Comparison of ENCODE assay signal across 2 cellular contexts in the genomic region with DNA sequence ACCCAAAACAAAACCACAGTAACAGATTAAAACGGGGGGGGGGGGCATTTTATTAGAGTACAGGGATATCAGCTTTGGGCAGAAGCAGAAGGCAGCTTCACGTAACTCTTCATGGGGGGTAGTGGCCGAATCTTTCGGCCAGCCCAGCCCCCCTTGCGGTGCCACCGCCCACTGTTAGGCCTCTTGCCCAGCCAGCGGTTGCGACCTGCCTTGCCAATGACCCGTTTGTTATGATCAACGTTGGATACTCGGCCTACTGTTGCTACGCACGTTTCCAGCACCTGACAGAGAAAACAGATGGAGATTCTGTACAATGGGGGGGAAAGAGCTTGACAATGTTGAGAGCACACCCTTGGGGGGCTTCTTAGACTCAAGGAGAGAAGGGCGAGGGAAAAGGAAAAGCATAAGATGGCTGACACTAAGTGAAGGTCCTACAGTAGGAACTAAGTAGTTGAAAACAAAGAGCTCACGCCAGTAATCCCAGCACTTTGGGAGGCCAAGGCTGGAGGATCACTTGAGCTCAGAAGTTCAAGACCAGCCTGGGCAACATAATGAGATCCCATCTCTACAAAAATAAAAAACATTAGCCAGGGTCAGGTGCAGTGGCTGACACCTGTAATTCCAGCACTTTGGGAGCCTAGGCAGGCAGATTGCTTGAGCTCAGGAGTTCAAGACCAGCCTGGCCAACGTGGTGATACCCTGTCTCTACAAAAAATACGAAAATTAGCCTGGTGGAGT.
TF ChIP-seq lines count a peak whose summit lies in the region.

No MANE protein-coding gene starts in this region.

TF ChIP-seq in SK-N-SH, 30 proteins besides CTCF, POLR2A, EP300 and RAD21:
- TF ChIP-seq, protein P1, sequence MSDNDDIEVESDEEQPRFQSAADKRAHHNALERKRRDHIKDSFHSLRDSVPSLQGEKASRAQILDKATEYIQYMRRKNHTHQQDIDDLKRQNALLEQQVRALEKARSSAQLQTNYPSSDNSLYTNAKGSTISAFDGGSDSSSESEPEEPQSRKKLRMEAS (IDR thresholded peaks at IDR 0.05; ENCODE audit: low read depth): no peak

TF ChIP-seq in SK-N-SH treated with all-trans-retinoic acid at 6 μM for 48 hours, 23 proteins besides CTCF, POLR2A, EP300 and RAD21:
- TF ChIP-seq RARB (CRISPR knock-in tag; IDR thresholded peaks at IDR 0.05): no peak
- no peak for TF ChIP-seq ZC3H10 (CRISPR knock-in tag; IDR thresholded peaks at IDR 0.05)
- no peak for TF ChIP-seq TCF4 (CRISPR knock-in tag; IDR thresholded peaks at IDR 0.05; ENCODE audit: borderline replicate concordance)
- TF ChIP-seq ZNF8 (CRISPR knock-in tag; IDR thresholded peaks at IDR 0.05): no peak
- no peak for TF ChIP-seq ZFP3 (CRISPR knock-in tag; IDR thresholded peaks at IDR 0.05)
- TF ChIP-seq CSDC2 (CRISPR knock-in tag; IDR thresholded peaks at IDR 0.05): no peak
- no peak for TF ChIP-seq ARNTL (CRISPR knock-in tag; IDR thresholded peaks at IDR 0.05; ENCODE audit: borderline replicate concordance, low read depth)
- TF ChIP-seq, protein P2, sequence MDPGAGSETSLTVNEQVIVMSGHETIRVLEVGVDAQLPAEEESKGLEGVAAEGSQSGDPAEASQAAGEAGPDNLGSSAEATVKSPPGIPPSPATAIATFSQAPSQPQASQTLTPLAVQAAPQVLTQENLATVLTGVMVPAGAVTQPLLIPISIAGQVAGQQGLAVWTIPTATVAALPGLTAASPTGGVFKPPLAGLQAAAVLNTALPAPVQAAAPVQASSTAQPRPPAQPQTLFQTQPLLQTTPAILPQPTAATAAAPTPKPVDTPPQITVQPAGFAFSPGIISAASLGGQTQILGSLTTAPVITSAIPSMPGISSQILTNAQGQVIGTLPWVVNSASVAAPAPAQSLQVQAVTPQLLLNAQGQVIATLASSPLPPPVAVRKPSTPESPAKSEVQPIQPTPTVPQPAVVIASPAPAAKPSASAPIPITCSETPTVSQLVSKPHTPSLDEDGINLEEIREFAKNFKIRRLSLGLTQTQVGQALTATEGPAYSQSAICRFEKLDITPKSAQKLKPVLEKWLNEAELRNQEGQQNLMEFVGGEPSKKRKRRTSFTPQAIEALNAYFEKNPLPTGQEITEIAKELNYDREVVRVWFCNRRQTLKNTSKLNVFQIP (CRISPR knock-in tag; IDR thresholded peaks at IDR 0.05; ENCODE audit: borderline replicate concordance, low read depth): no peak
- TF ChIP-seq ZFP30 (CRISPR knock-in tag; IDR thresholded peaks at IDR 0.05): no peak
